In the genomic region with DNA sequence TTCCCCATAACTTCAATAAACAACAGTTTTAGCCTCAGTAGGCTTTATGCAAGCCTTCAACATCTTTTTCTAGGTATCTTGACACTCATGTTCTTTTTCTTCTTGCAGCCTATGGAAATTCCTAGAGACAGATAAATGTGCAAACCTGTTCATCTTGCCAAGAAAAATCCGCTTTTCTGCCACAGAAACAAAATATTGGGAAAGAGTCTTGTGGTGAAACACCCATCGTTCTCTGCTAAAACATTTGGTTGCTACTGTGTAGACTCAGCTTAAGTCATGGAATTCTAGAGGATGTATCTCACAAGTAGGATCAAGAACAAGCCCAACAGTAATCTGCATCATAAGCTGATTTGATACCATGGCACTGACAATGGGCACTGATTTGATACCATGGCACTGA, we compare ENCODE assay signal across 22 cellular contexts.
DNase-seq lines count a peak whose midpoint lies in the region; ATAC-seq and TF ChIP-seq lines count a peak whose summit lies in the region.
"Had no signal": no experiment of that assay in that cellular context is flagged by ENCODE, and none has a peak within 500 bp of the region (broad histone marks: within the 10 kb centered on the region; RNA-seq: fewer than 3 reads in every experiment).

No MANE protein-coding gene starts in this region.

- H3K4me3 ChIP-seq in BLaER1 treated with 17β-estradiol and CSF1 and Interleukin-3, amounts not matched to agents 10 nM and 100 nM: no peak overlapping the region
- H3K4me3 ChIP-seq in cardiac fibroblast (replicated peaks in 1 of 2; ENCODE audit: low read depth in 2 of 2, low read length in 2 of 2): no peak overlapping the region
- no peak overlapping the region for H3K4me3 ChIP-seq in fibroblast of pulmonary artery (replicated peaks; ENCODE audit: low read depth, low read length)
- H3K4me3 ChIP-seq: A549, GM23248, SJCRH30 had no signal

- H3K27me3 Mint-ChIP-seq in stimulated activated memory B cell treated with anti-CD40 and anti-IgM and Interleukin-4, amounts not matched to agents 10 μg/mL and 1 μg/mL and 100 μg/mL, for 72 hours: no peaks in the 10 kb centered on the region
- no peaks in the 10 kb centered on the region for H3K27me3 Mint-ChIP-seq in mesothelial cell of epicardium (ENCODE audit: low read depth)
- H3K27me3 Mint-ChIP-seq in T-helper 2 cell treated with Interferon-gamma antibody and Interleukin-4, amounts not matched to agents 5 μg/mL and 100 μg/mL, for 36 hours (ENCODE audit: low read depth): no peaks in the 10 kb centered on the region
- H3K27me3 Mint-ChIP-seq: CD4-positive, alpha-beta memory T cell had no signal

- H3K4me2 ChIP-seq in BLaER1 treated with 17β-estradiol and CSF1 and Interleukin-3, amounts not matched to agents 10 nM and 100 nM: peak overlapping the region in 7 of 11 experiments; percentile 69 to 88 (median 78); a peak in 12 of 22 replicates
- H3K4me2 ChIP-seq: A549, KMS-11 had no signal

- H3K27ac ChIP-seq in BLaER1 treated with 17β-estradiol and CSF1 and Interleukin-3, amounts not matched to agents 10 nM and 100 nM: no peak overlapping the region; a peak in 2 of 22 replicates
- H3K27ac ChIP-seq: GM23248, KMS-11, SJCRH30 had no signal

- H3K9ac ChIP-seq in BLaER1 treated with 17β-estradiol and CSF1 and Interleukin-3, amounts not matched to agents 10 nM and 100 nM: no peak overlapping the region
- H3K9ac ChIP-seq: GM23248, KMS-11 had no signal

- peak overlapping the region; percentile 95 for H3K27ac Mint-ChIP-seq in stimulated activated memory B cell treated with anti-CD40 and anti-IgM and Interleukin-4, amounts not matched to agents 10 μg/mL and 1 μg/mL and 100 μg/mL, for 72 hours
- H3K27ac Mint-ChIP-seq in mesothelial cell of epicardium: no peak overlapping the region
- H3K27ac Mint-ChIP-seq in T-helper 2 cell treated with Interferon-gamma antibody and Interleukin-4, amounts not matched to agents 5 μg/mL and 100 μg/mL, for 36 hours: no peak overlapping the region
- H3K27ac Mint-ChIP-seq: H9, HFFc6 had no signal

- H3K4me1 Mint-ChIP-seq in stimulated activated memory B cell treated with anti-CD40 and anti-IgM and Interleukin-4, amounts not matched to agents 10 μg/mL and 1 μg/mL and 100 μg/mL, for 72 hours: peaks cover 83% of the 10 kb centered on the region
- H3K4me1 Mint-ChIP-seq in mesothelial cell of epicardium: peaks cover 67% of the 10 kb centered on the region
- H3K4me1 Mint-ChIP-seq in T-helper 2 cell treated with Interferon-gamma antibody and Interleukin-4, amounts not matched to agents 5 μg/mL and 100 μg/mL, for 36 hours (ENCODE audit: low read depth): no peaks in the 10 kb centered on the region

- no peaks in the 10 kb centered on the region for H3K9me3 Mint-ChIP-seq in stimulated activated memory B cell treated with anti-CD40 and anti-IgM and Interleukin-4, amounts not matched to agents 10 μg/mL and 1 μg/mL and 100 μg/mL, for 72 hours
- no peaks in the 10 kb centered on the region for H3K9me3 Mint-ChIP-seq in mesothelial cell of epicardium
- H3K9me3 Mint-ChIP-seq in T-helper 2 cell treated with Interferon-gamma antibody and Interleukin-4, amounts not matched to agents 5 μg/mL and 100 μg/mL, for 36 hours: no peaks in the 10 kb centered on the region
- H3K9me3 Mint-ChIP-seq: H9, HFFc6 had no signal

- DNase-seq in cardiac fibroblast (ENCODE audit: low read depth in 2 of 2) (peak; percentile 26 to 86), fibroblast of pulmonary artery (ENCODE audit: low read depth) (peak; percentile 78), mesothelial cell of epicardium (ENCODE audit: low spot score in 2 of 2, unreplicated experiment in 2 of 2) (no peak), EL (no peak)
- DNase-seq in T-helper 2 cell treated with Interferon-gamma antibody and Interleukin-4, amounts not matched to agents 5 μg/mL and 100 μg/mL, for 36 hours (ENCODE audit: low spot score): no peak
- DNase-seq: BE2C; CD4-positive, alpha-beta memory T cell; DND-41; GM23248; H9; HFFc6; NCI-H1105; NCI-H2081 treated with DMSO at 0.1 percent for 48 hours; NCI-H2171 treated with DMSO at 0.1 percent for 48 hours; NCI-H446; NCI-H526; OCI-M1; SJCRH30 had no signal

- H3K36me3 Mint-ChIP-seq in stimulated activated memory B cell treated with anti-CD40 and anti-IgM and Interleukin-4, amounts not matched to agents 10 μg/mL and 1 μg/mL and 100 μg/mL, for 72 hours: peaks cover 9% of the 10 kb centered on the region
- H3K36me3 Mint-ChIP-seq in mesothelial cell of epicardium: no peaks in the 10 kb centered on the region
- H3K36me3 Mint-ChIP-seq in T-helper 2 cell treated with Interferon-gamma antibody and Interleukin-4, amounts not matched to agents 5 μg/mL and 100 μg/mL, for 36 hours (ENCODE audit: low read depth): no peaks in the 10 kb centered on the region

- H3K27me3 ChIP-seq in BLaER1 treated with 17β-estradiol and CSF1 and Interleukin-3, amounts not matched to agents 10 nM and 100 nM: no peaks in the 10 kb centered on the region
- H3K27me3 ChIP-seq: BE2C, SJCRH30 had no signal

- ATAC-seq in stimulated activated memory B cell treated with anti-CD40 and anti-IgM and Interleukin-4, amounts not matched to agents 10 μg/mL and 1 μg/mL and 100 μg/mL, for 72 hours: no peak
- ATAC-seq: A549 had no signal

- no peak overlapping the region for H3K4me3 Mint-ChIP-seq in stimulated activated memory B cell treated with anti-CD40 and anti-IgM and Interleukin-4, amounts not matched to agents 10 μg/mL and 1 μg/mL and 100 μg/mL, for 72 hours
- no peak overlapping the region for H3K4me3 Mint-ChIP-seq in mesothelial cell of epicardium
- H3K4me3 Mint-ChIP-seq in T-helper 2 cell treated with Interferon-gamma antibody and Interleukin-4, amounts not matched to agents 5 μg/mL and 100 μg/mL, for 36 hours: no peak overlapping the region
- H3K4me3 Mint-ChIP-seq: CD4-positive, alpha-beta memory T cell; H9; HFFc6 had no signal

- TF ChIP-seq CTCF in cardiac fibroblast (IDR thresholded peaks at IDR 0.05; ENCODE audit: low read depth, low read length) (no peak), fibroblast of pulmonary artery (IDR thresholded peaks at IDR 0.05; ENCODE audit: low read length, missing control alignments) (no peak), mesothelial cell of epicardium (IDR thresholded peaks at IDR 0.05; ENCODE audit: unreplicated experiment) (no peak)

- H3K36me3 ChIP-seq in BLaER1 treated with 17β-estradiol and CSF1 and Interleukin-3, amounts not matched to agents 10 nM and 100 nM: no peaks in the 10 kb centered on the region
- H3K36me3 ChIP-seq: BE2C, SJCRH30 had no signal

- no peaks in the 10 kb centered on the region for H3K9me3 ChIP-seq in BLaER1 treated with 17β-estradiol and CSF1 and Interleukin-3, amounts not matched to agents 10 nM and 100 nM (replicated peaks in 1 of 11)
- H3K9me3 ChIP-seq: A549, BE2C, SJCRH30 had no signal

- H3K4me1 ChIP-seq in BLaER1 treated with 17β-estradiol and CSF1 and Interleukin-3, amounts not matched to agents 10 nM and 100 nM: peaks cover 44 to 88% (median 69%) of the 10 kb centered on the region in 10 experiments
- H3K4me1 ChIP-seq: BE2C, SJCRH30 had no signal

- H4K20me1 ChIP-seq in BLaER1 treated with 17β-estradiol and CSF1 and Interleukin-3, amounts not matched to agents 10 nM and 100 nM: no peaks in the 10 kb centered on the region

Comparison
In these comparisons a context has a peak if more than half of its experiments do, and no peak if none do; other contexts are left out.
1. DNase-seq: peak in cardiac fibroblast (2 of 2) and fibroblast of pulmonary artery (single experiment); none in mesothelial cell of epicardium (0 of 2), EL (single experiment) and T-helper 2 cell treated with Interferon-gamma antibody and Interleukin-4, amounts not matched to agents 5 μg/mL and 100 μg/mL, for 36 hours (single experiment).